Comparison of ENCODE assay signal across 8 cellular contexts in the genomic region with DNA sequence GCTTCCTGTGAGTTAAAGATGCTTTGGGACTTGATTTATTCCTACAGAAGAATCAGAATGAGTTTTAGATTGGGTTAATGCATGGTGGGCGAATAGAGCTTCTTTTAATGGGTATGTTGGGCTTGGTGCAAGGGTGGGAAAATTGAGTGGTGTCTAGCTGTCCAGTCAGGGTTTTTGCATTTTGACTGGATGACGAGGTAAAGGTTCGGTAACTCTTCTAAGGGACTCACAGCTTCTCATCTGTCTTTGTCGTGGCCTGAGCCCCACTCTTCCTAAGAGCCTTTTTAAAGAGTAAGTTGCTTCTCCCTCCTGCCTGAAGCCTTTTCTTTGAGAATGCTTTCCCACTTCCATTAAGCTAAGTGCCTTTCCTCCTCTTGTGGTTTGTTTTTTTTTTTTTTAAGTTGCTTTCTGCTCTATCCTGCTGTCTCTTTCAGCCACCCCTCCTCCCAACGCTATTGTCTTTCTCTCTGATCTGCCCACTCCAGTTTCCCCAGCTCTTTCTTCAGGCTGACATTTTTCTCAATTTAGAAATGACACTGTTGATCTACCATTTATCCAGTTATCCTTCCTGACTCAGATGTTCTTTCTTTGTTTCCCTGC. TPM values are rescaled to one million over a fixed set of nuclear protein-coding genes. Genes with fewer than 3 reads are reported as not detected.
A peak's percentile ranks its signal among the peaks of the same experiment; 100 is the strongest.
DNase-seq lines count a peak whose midpoint lies in the region; ATAC-seq and TF ChIP-seq lines count a peak whose summit lies in the region.

No MANE protein-coding gene starts in this region.

- H3K27me3 ChIP-seq in BLaER1 (no peaks in the 10 kb centered on the region), colonic mucosa (no peaks in the 10 kb centered on the region)

- H3K9me3 ChIP-seq in BLaER1 (no peaks in the 10 kb centered on the region), colonic mucosa (no peaks in the 10 kb centered on the region)

- H3K27ac Mint-ChIP-seq in nephron, result peak overlapping the region; percentile 80 to 98 (median 89)

- peak overlapping the region; percentile 96 for H3K4me2 ChIP-seq in BLaER1

- peak overlapping the region; percentile 90 to 99 (median 98) for H3K4me3 Mint-ChIP-seq in nephron

- H3K9me3 Mint-ChIP-seq in nephron, result no peaks in the 10 kb centered on the region

- TF ChIP-seq CTCF in NB4 (IDR thresholded peaks at IDR 0.05; ENCODE audit: low read depth, low read length) (no peak), colonic mucosa (IDR thresholded peaks at IDR 0.05) (no peak), nephron (IDR thresholded peaks at IDR 0.05; ENCODE audit: unreplicated experiment in 3 of 3) (no peak)

- H3K9ac ChIP-seq in BLaER1 (peak overlapping the region; percentile 97), colonic mucosa (ENCODE audit: low read depth in 2 of 2, low read length in 2 of 2) (peak overlapping the region; percentile 87 to 92)

- intact Hi-C loops in colonic mucosa (cut with DNase I), result no loop called here

- ATAC-seq in HG03039 (IDR thresholded peaks at IDR 0.05; ENCODE audit: unreplicated experiment), result no peak

- peaks cover 56% of the 10 kb centered on the region for H4K20me1 ChIP-seq in BLaER1

- no peak for TF ChIP-seq POLR2A in NB4 (IDR thresholded peaks at IDR 0.05; ENCODE audit: extremely low read depth, insufficient read length)

- peak overlapping the region; percentile 98 for H3K4me3 ChIP-seq in BLaER1
- H3K4me3 ChIP-seq in NB4 (ENCODE audit: low read depth, low read length), result peak overlapping the region; percentile 92
- H3K4me3 ChIP-seq in colonic mucosa, result peak overlapping the region; percentile 94

- H3K27ac ChIP-seq in BLaER1, result peak overlapping the region; percentile 94; the same call in 1 of the 2 replicates
- peak overlapping the region; percentile 73 for H3K27ac ChIP-seq in colonic mucosa

- H3K36me3 Mint-ChIP-seq in nephron (ENCODE audit: low read depth), result peaks cover 13% of the 10 kb centered on the region

- H3K4me1 ChIP-seq in BLaER1 (peaks cover 58% of the 10 kb centered on the region), colonic mucosa (no peaks in the 10 kb centered on the region)

- no peak for DNase-seq in NB4 (ENCODE audit: low read depth)
- DNase-seq in colonic mucosa, result no peak
- DNase-seq in cerebellar nuclear complex (lab: John Stamatoyannopoulos, UW), result no peak
- DNase-seq in superior temporal gyrus (ENCODE audit: extremely low spot score), result no peak
- no peak for DNase-seq in NK-92 (lab: John Stamatoyannopoulos, UW; ENCODE audit: unreplicated experiment)

- peaks cover 26% of the 10 kb centered on the region for H3K36me3 ChIP-seq in BLaER1
- H3K36me3 ChIP-seq in colonic mucosa, result no peaks in the 10 kb centered on the region

- peaks cover 6% of the 10 kb centered on the region for H3K27me3 Mint-ChIP-seq in nephron (ENCODE audit: low read depth)

- peaks cover 32% of the 10 kb centered on the region for H3K4me1 Mint-ChIP-seq in nephron

RNA-seq across cellular contexts. Expression of a gene that starts 1.1 kb away (rescaled TPM):
- 10 to 100 TPM; 35.0 to 48.0 TPM for total RNA-seq in colonic mucosa

RNA-seq across cellular contexts. Expression of a gene that starts 19.8 kb away (rescaled TPM):
- under 1 TPM; 0.48 to 0.77 TPM for total RNA-seq in colonic mucosa

RNA-seq across cellular contexts. Expression of a gene that starts 20.1 kb away (rescaled TPM):
- 10 to 100 TPM in 1 of 2 donors, 1 to 10 TPM in 1; 7.8 to 28.3 TPM for total RNA-seq in colonic mucosa

RNA-seq across cellular contexts. Expression of a gene that starts 47.6 kb away (rescaled TPM):
- total RNA-seq in colonic mucosa, result 1 to 10 TPM; 4.4 to 6.9 TPM

RNA-seq across cellular contexts. Expression of a gene that starts 51.6 kb away (rescaled TPM):
- 10 to 100 TPM; 30.7 to 43.9 TPM for total RNA-seq in colonic mucosa
